Comparison of ENCODE assay signal across 30 cellular contexts in genomic region chr22:31544481-31545480, GRCh38. TPM values are rescaled to one million over a fixed set of nuclear protein-coding genes. Genes with fewer than 3 reads are reported as not detected.
DNase-seq lines count a peak whose midpoint lies in the region; ATAC-seq, FAIRE-seq and TF ChIP-seq lines count a peak whose summit lies in the region.
"Had no signal": no experiment of that assay in that cellular context is flagged by ENCODE, and none has a peak within 500 bp of the region (broad histone marks: within the 10 kb centered on the region; RNA-seq: fewer than 3 reads in every experiment).

No MANE protein-coding gene starts in this region.

- H3K27me3 Mint-ChIP-seq in activated CD8-positive, alpha-beta T cell treated with anti-CD3 and anti-CD28 coated beads for 36 hours, result no peaks in the 10 kb centered on the region
- no peaks in the 10 kb centered on the region for H3K27me3 Mint-ChIP-seq in activated CD8-positive, alpha-beta T cell treated with anti-CD3 and anti-CD28 coated beads, Interleukin-2, amount 10 ng/mL, durations not matched to agents 7 days and 5 days (ENCODE audit: low read depth)
- no peaks in the 10 kb centered on the region for H3K27me3 Mint-ChIP-seq in GM23338 (ENCODE audit: insufficient read depth, low read depth, poor library complexity)
- H3K27me3 Mint-ChIP-seq: activated B cell treated with CpG ODN at 0.5 μM for 24 hours; activated CD4-positive, alpha-beta T cell treated with anti-CD3 and anti-CD28 coated beads, Interleukin-2, amount 10 ng/mL, durations not matched to agents 7 days and 5 days; activated naive CD4-positive, alpha-beta T cell treated with anti-CD3 and anti-CD28 coated beads, Interleukin-2, amount 50 U/mL, for 24 hours; CD4-positive, alpha-beta T cell; stimulated activated naive B cell treated with anti-CD40 and anti-IgM and Interleukin-4, amounts not matched to agents 10 μg/mL and 1 μg/mL and 100 μg/mL, for 72 hours; T-cell had no signal

- no peaks in the 10 kb centered on the region for H3K9me3 Mint-ChIP-seq in activated CD8-positive, alpha-beta T cell treated with anti-CD3 and anti-CD28 coated beads for 36 hours
- H3K9me3 Mint-ChIP-seq in activated CD8-positive, alpha-beta T cell treated with anti-CD3 and anti-CD28 coated beads, Interleukin-2, amount 10 ng/mL, durations not matched to agents 7 days and 5 days (ENCODE audit: insufficient read depth), result no peaks in the 10 kb centered on the region
- H3K9me3 Mint-ChIP-seq in GM23338, result no peaks in the 10 kb centered on the region
- H3K9me3 Mint-ChIP-seq: activated B cell treated with CpG ODN at 0.5 μM for 24 hours; activated CD4-positive, alpha-beta T cell treated with anti-CD3 and anti-CD28 coated beads, Interleukin-2, amount 10 ng/mL, durations not matched to agents 7 days and 5 days; activated naive CD4-positive, alpha-beta T cell treated with anti-CD3 and anti-CD28 coated beads, Interleukin-2, amount 50 U/mL, for 24 hours; activated T-helper 2 cell treated with anti-CD3 and anti-CD28 coated beads, Interferon-gamma antibody, Interleukin-2, Interleukin-4, amounts not matched to agents 10 μg/mL and 5 μg/mL and 100 μg/mL, durations not matched to agents 14 hours and 24 hours and 36 hours; CD4-positive, alpha-beta T cell; neural crest cell; stimulated activated naive B cell treated with anti-CD40 and anti-IgM and Interleukin-4, amounts not matched to agents 10 μg/mL and 1 μg/mL and 100 μg/mL, for 72 hours; T-cell had no signal

- SMC1A ChIA-PET in GM12878 (lab: Charles Lee; ENCODE audit: uncharacterized antibody, unreplicated experiment), result interaction anchor here (0.7 to 1.9 kb wide), 10 partner anchors 8 to 930 kb away, joined by 3 to 8 read pairs (median 3); partner anchors contain the start of gene FBXO7

- no TSS peak for BruUV-seq in GM12878 (replicated peaks; lab: Mats Ljungman, UMichigan)

- H3K4me1 Mint-ChIP-seq in activated CD8-positive, alpha-beta T cell treated with anti-CD3 and anti-CD28 coated beads for 36 hours (ENCODE audit: low read depth), result peaks cover 25% of the 10 kb centered on the region
- no peaks in the 10 kb centered on the region for H3K4me1 Mint-ChIP-seq in activated CD8-positive, alpha-beta T cell treated with anti-CD3 and anti-CD28 coated beads, Interleukin-2, amount 10 ng/mL, durations not matched to agents 7 days and 5 days (ENCODE audit: low read depth)
- H3K4me1 Mint-ChIP-seq in GM23338, result no peaks in the 10 kb centered on the region
- H3K4me1 Mint-ChIP-seq: activated CD4-positive, alpha-beta T cell treated with anti-CD3 and anti-CD28 coated beads, Interleukin-2, amount 10 ng/mL, durations not matched to agents 7 days and 5 days; neural crest cell had no signal

- CTCF ChIA-PET in activated CD8-positive, alpha-beta T cell treated with anti-CD3 and anti-CD28 coated beads for 36 hours (lab: Charles Lee), result interaction anchor here (0.5 to 2.6 kb wide), 4 partner anchors 12 to 141 kb away, joined by 3 to 10 read pairs (median 6); no protein-coding TSS in a partner anchor
- CTCF ChIA-PET in activated CD8-positive, alpha-beta T cell treated with anti-CD3 and anti-CD28 coated beads, Interleukin-2, amount 10 ng/mL, durations not matched to agents 7 days and 5 days (lab: Charles Lee), result interaction anchor here (0.6 to 2.1 kb wide), 5 partner anchors 12 to 127 kb away, joined by 3 to 15 read pairs (median 3); no protein-coding TSS in a partner anchor
- CTCF ChIA-PET in GM12878 (lab: Yijun Ruan, JAX), result interaction anchor here (0.6 to 2.5 kb wide), 7 partner anchors 12 to 298 kb away, joined by 3 to 10 read pairs (median 3); no protein-coding TSS in a partner anchor

- H3K79me1 ChIP-seq in mesenchymal stem cell (replicated peaks; ENCODE audit: low read length, poor library complexity, severe bottlenecking), result peaks cover 3% of the 10 kb centered on the region
- peaks cover 2% of the 10 kb centered on the region for H3K79me1 ChIP-seq in neuronal stem cell (ENCODE audit: low read depth, low read length)

- in situ Hi-C loops in GM12878 (cut with MboI), result no loop called here

- peaks cover 46% of the 10 kb centered on the region for H3K36me3 Mint-ChIP-seq in activated CD8-positive, alpha-beta T cell treated with anti-CD3 and anti-CD28 coated beads for 36 hours (ENCODE audit: low read depth)
- H3K36me3 Mint-ChIP-seq in activated CD8-positive, alpha-beta T cell treated with anti-CD3 and anti-CD28 coated beads, Interleukin-2, amount 10 ng/mL, durations not matched to agents 7 days and 5 days (ENCODE audit: low read depth), result peaks cover 33% of the 10 kb centered on the region
- H3K36me3 Mint-ChIP-seq in GM23338 (ENCODE audit: low read depth), result peaks cover 13% of the 10 kb centered on the region; the same call in 2 of the 3 replicates

- H3K27me3 ChIP-seq in GM23338 (ENCODE audit: insufficient read depth) (no peaks in the 10 kb centered on the region), GM12878 (replicated peaks in 1 of 2; ENCODE audit: control insufficient read depth in 2 of 2, insufficient read depth in 2 of 2, low read length in 1 of 2) (no peaks in the 10 kb centered on the region), mesenchymal stem cell (ENCODE audit: control insufficient read depth in 1 of 2, insufficient read depth in 1 of 2, low read length in 2 of 2) (no peaks in the 10 kb centered on the region), neuronal stem cell (ENCODE audit: control insufficient read depth in 3 of 3, insufficient read depth in 3 of 3, low read depth in 1 of 3, low read length in 3 of 3) (no peaks in the 10 kb centered on the region)
- H3K27me3 ChIP-seq: breast epithelium, gastroesophageal sphincter, hepatocyte, pancreas, SJSA1, suprapubic skin had no signal

- H2BK12ac ChIP-seq in mesenchymal stem cell (ENCODE audit: low read length in 2 of 2) (no peak overlapping the region), neuronal stem cell (ENCODE audit: low read length) (no peak overlapping the region)

- H2BK120ac ChIP-seq in mesenchymal stem cell (ENCODE audit: low read depth, low read length) (no peak overlapping the region), neuronal stem cell (ENCODE audit: low read depth, low read length) (no peak overlapping the region)

- H2BK15ac ChIP-seq in mesenchymal stem cell (ENCODE audit: low read depth, poor library complexity, severe bottlenecking) (no peak overlapping the region), neuronal stem cell (ENCODE audit: low read length) (no peak overlapping the region)

- H3K4me3 ChIP-seq in GM23338 (no peak overlapping the region), GM12878 (no peak overlapping the region), mesenchymal stem cell (ENCODE audit: insufficient read depth in 1 of 2, low read depth in 1 of 2, low read length in 2 of 2) (no peak overlapping the region), neuronal stem cell (ENCODE audit: low read length in 2 of 2) (no peak overlapping the region)
- H3K4me3 ChIP-seq: breast epithelium, gastroesophageal sphincter, hepatocyte, pancreas, SJSA1, suprapubic skin had no signal

- H4K91ac ChIP-seq in mesenchymal stem cell (ENCODE audit: low read length) (no peak overlapping the region), neuronal stem cell (ENCODE audit: low read depth, low read length, poor library complexity) (no peak overlapping the region)

- 0 out of 2 replicates have a peak overlapping the region, but pooled peaks have one; percentile 30 for H3K27ac ChIP-seq in GM23338 (ENCODE audit: low read depth)
- H3K27ac ChIP-seq in GM12878 (ENCODE audit: control insufficient read depth, insufficient read depth), result peak overlapping the region; percentile 61
- H3K27ac ChIP-seq in mesenchymal stem cell (ENCODE audit: low read length, poor library complexity, severe bottlenecking), result peak overlapping the region; percentile 67
- H3K27ac ChIP-seq in neuronal stem cell (replicated peaks; ENCODE audit: low read length), result no peak overlapping the region
- H3K27ac ChIP-seq: breast epithelium, gastroesophageal sphincter, hepatocyte, pancreas, SJSA1, suprapubic skin had no signal

- intact Hi-C loops in activated CD8-positive, alpha-beta T cell treated with anti-CD3 and anti-CD28 coated beads for 36 hours (cut with micrococcal nuclease), result no loop called here
- intact Hi-C loops in GM12878 (cut with micrococcal nuclease; ENCODE audit: unreplicated experiment), result no loop called here

- H4K8ac ChIP-seq in mesenchymal stem cell (ENCODE audit: low read length), result no peak overlapping the region
- no peak overlapping the region for H4K8ac ChIP-seq in neuronal stem cell (ENCODE audit: low read depth, low read length)

- H3K36me3 ChIP-seq in GM23338 (ENCODE audit: insufficient read depth), result no peaks in the 10 kb centered on the region
- peaks cover 3 to 10% of the 10 kb centered on the region in 2 experiments for H3K36me3 ChIP-seq in GM12878 (ENCODE audit: control insufficient read depth in 2 of 2, insufficient read depth in 2 of 2, low read length in 1 of 2)
- peaks cover 6% of the 10 kb centered on the region in 2 experiments for H3K36me3 ChIP-seq in mesenchymal stem cell (ENCODE audit: control insufficient read depth in 1 of 2, insufficient read depth in 2 of 2, low read depth in 1 of 2, low read length in 2 of 2)
- H3K36me3 ChIP-seq in neuronal stem cell (replicated peaks in 1 of 2; ENCODE audit: control insufficient read depth in 2 of 2, insufficient read depth in 2 of 2, low read length in 2 of 2), result peaks cover 0 to 24% of the 10 kb centered on the region in 2 donors
- H3K36me3 ChIP-seq: breast epithelium, pancreas had no signal

- H3K4me3 Mint-ChIP-seq in activated CD8-positive, alpha-beta T cell treated with anti-CD3 and anti-CD28 coated beads for 36 hours, result no peak overlapping the region
- no peak overlapping the region for H3K4me3 Mint-ChIP-seq in activated CD8-positive, alpha-beta T cell treated with anti-CD3 and anti-CD28 coated beads, Interleukin-2, amount 10 ng/mL, durations not matched to agents 7 days and 5 days
- H3K4me3 Mint-ChIP-seq in GM23338, result no peak overlapping the region
- H3K4me3 Mint-ChIP-seq: activated B cell treated with CpG ODN at 0.5 μM for 24 hours; activated CD4-positive, alpha-beta T cell treated with anti-CD3 and anti-CD28 coated beads, Interleukin-2, amount 10 ng/mL, durations not matched to agents 7 days and 5 days; activated naive CD4-positive, alpha-beta T cell treated with anti-CD3 and anti-CD28 coated beads, Interleukin-2, amount 50 U/mL, for 24 hours; CD4-positive, alpha-beta T cell; neural crest cell; stimulated activated naive B cell treated with anti-CD40 and anti-IgM and Interleukin-4, amounts not matched to agents 10 μg/mL and 1 μg/mL and 100 μg/mL, for 72 hours; T-cell had no signal

- no peaks in the 10 kb centered on the region for H4K20me1 ChIP-seq in GM23338 (replicated peaks; ENCODE audit: insufficient read depth)
- H4K20me1 ChIP-seq in GM12878 (ENCODE audit: control insufficient read depth, insufficient read depth), result no peaks in the 10 kb centered on the region

- no peak overlapping the region for H3K23ac ChIP-seq in mesenchymal stem cell (ENCODE audit: low read length in 2 of 2)
- H3K23ac ChIP-seq in neuronal stem cell (ENCODE audit: low read depth, low read length, poor library complexity), result no peak overlapping the region

- H3K4me1 ChIP-seq in GM23338 (ENCODE audit: insufficient read depth), result no peaks in the 10 kb centered on the region
- H3K4me1 ChIP-seq in GM12878 (ENCODE audit: control insufficient read depth, insufficient read depth, low read length), result peaks cover 15% of the 10 kb centered on the region
- peaks cover 7% of the 10 kb centered on the region for H3K4me1 ChIP-seq in mesenchymal stem cell (ENCODE audit: control insufficient read depth, insufficient read depth, low read depth, low read length)
- no peaks in the 10 kb centered on the region for H3K4me1 ChIP-seq in neuronal stem cell (ENCODE audit: control insufficient read depth in 2 of 2, insufficient read depth in 1 of 2, low read depth in 1 of 2, low read length in 2 of 2)
- H3K4me1 ChIP-seq: breast epithelium, gastroesophageal sphincter, pancreas, SJSA1, suprapubic skin had no signal

- POLR2A ChIA-PET in activated CD8-positive, alpha-beta T cell treated with anti-CD3 and anti-CD28 coated beads for 36 hours (lab: Charles Lee), result interaction anchor here (0.6 to 1.1 kb wide), 3 partner anchors 13 to 66 kb away, joined by 3 read pairs; no protein-coding TSS in a partner anchor
- POLR2A ChIA-PET in activated CD8-positive, alpha-beta T cell treated with anti-CD3 and anti-CD28 coated beads, Interleukin-2, amount 10 ng/mL, durations not matched to agents 7 days and 5 days (lab: Charles Lee), result interaction anchor here (0.6 to 1.0 kb wide), 3 partner anchors 27 to 206 kb away, joined by 3 to 4 read pairs (median 3); no protein-coding TSS in a partner anchor
- POLR2A ChIA-PET in GM12878 (lab: Charles Lee), result interaction anchor here (0.5 to 1.3 kb wide), 4 partner anchors 39 to 101 kb away, joined by 4 to 8 read pairs (median 5); no protein-coding TSS in a partner anchor

- no peaks in the 10 kb centered on the region for H3F3A ChIP-seq in GM23338 (replicated peaks; ENCODE audit: low read depth)

- TF ChIP-seq POLR2A in GM12878 (IDR thresholded peaks at IDR 0.05; ENCODE audit: low read depth, low read length), result no peak

- H2BK5ac ChIP-seq in mesenchymal stem cell (ENCODE audit: low read depth, low read length, poor library complexity, severe bottlenecking) (peak overlapping the region; percentile 57), neuronal stem cell (ENCODE audit: low read length) (no peak overlapping the region)

- no peak for TF ChIP-seq EP300 in GM12878 (IDR thresholded peaks at IDR 0.05; ENCODE audit: borderline replicate concordance in 1 of 2, control insufficient read depth in 1 of 2, low read depth in 2 of 2, low read length in 2 of 2)

- H3K4me2 ChIP-seq in GM23338 (no peak overlapping the region), GM12878 (ENCODE audit: control insufficient read depth, insufficient read depth) (peak overlapping the region; percentile 23; the same call in 1 of the 2 replicates), mesenchymal stem cell (ENCODE audit: low read length, poor library complexity, severe bottlenecking) (no peak overlapping the region), neuronal stem cell (ENCODE audit: insufficient read depth, low read length, poor library complexity, severe bottlenecking) (no peak overlapping the region)
- H3K4me2 ChIP-seq: hepatocyte had no signal

- H3K18ac ChIP-seq in mesenchymal stem cell (ENCODE audit: low read depth in 1 of 2, low read length in 2 of 2) (no peak overlapping the region), neuronal stem cell (ENCODE audit: low read length) (no peak overlapping the region)

- no peaks in the 10 kb centered on the region for H3K9me2 ChIP-seq in GM23338 (ENCODE audit: insufficient read depth)

- no peak for TF ChIP-seq CTCF in activated CD8-positive, alpha-beta T cell treated with anti-CD3 and anti-CD28 coated beads for 36 hours (IDR thresholded peaks at IDR 0.05)
- TF ChIP-seq CTCF in GM23338 (conservative IDR thresholded peaks at IDR 0.05; ENCODE audit: low read depth in 2 of 2), result no peak
- no peak for TF ChIP-seq CTCF in GM12878 (IDR thresholded peaks at IDR 0.05 in 2 of 3, conservative IDR thresholded peaks at IDR 0.05 in 1 of 3; ENCODE audit: control insufficient read depth in 2 of 3, extremely low read depth in 1 of 3, insufficient read depth in 1 of 3, low read depth in 3 of 3, low read length in 3 of 3)

- H3K27ac Mint-ChIP-seq in activated CD8-positive, alpha-beta T cell treated with anti-CD3 and anti-CD28 coated beads for 36 hours, result peak overlapping the region; percentile 30
- no peak overlapping the region for H3K27ac Mint-ChIP-seq in activated CD8-positive, alpha-beta T cell treated with anti-CD3 and anti-CD28 coated beads, Interleukin-2, amount 10 ng/mL, durations not matched to agents 7 days and 5 days
- H3K27ac Mint-ChIP-seq in GM23338, result no peak overlapping the region
- H3K27ac Mint-ChIP-seq: activated B cell treated with CpG ODN at 0.5 μM for 24 hours; activated CD4-positive, alpha-beta T cell treated with anti-CD3 and anti-CD28 coated beads, Interleukin-2, amount 10 ng/mL, durations not matched to agents 7 days and 5 days; CD4-positive, alpha-beta T cell; stimulated activated naive B cell treated with anti-CD40 and anti-IgM and Interleukin-4, amounts not matched to agents 10 μg/mL and 1 μg/mL and 100 μg/mL, for 72 hours; T-cell had no signal

- FAIRE-seq in GM12878 (lab: Jason Lieb, UNC), result peak; percentile 65
- FAIRE-seq: pancreas, small intestine had no signal

- RAD21 ChIA-PET in GM12878 (lab: Charles Lee; ENCODE audit: unreplicated experiment), result interaction anchor here (0.6 to 3.3 kb wide), 6 partner anchors 9 to 138 kb away, joined by 3 to 14 read pairs (median 4); partner anchors contain the start of gene SFI1

- no peaks in the 10 kb centered on the region for H3K79me2 ChIP-seq in GM23338 (replicated peaks; ENCODE audit: insufficient read depth)
- H3K79me2 ChIP-seq in GM12878 (ENCODE audit: control insufficient read depth, insufficient read depth, low read length), result no peaks in the 10 kb centered on the region
- H3K79me2 ChIP-seq: hepatocyte had no signal

- H3K14ac ChIP-seq in mesenchymal stem cell (ENCODE audit: low read length in 2 of 2) (no peak overlapping the region), neuronal stem cell (ENCODE audit: low read length) (no peak overlapping the region)

- no peak overlapping the region for H3K9ac ChIP-seq in GM12878 (ENCODE audit: control insufficient read depth, insufficient read depth, low read length)
- no peak overlapping the region for H3K9ac ChIP-seq in mesenchymal stem cell (ENCODE audit: low read length)
- H3K9ac ChIP-seq in neuronal stem cell (ENCODE audit: low read depth, low read length, poor library complexity), result no peak overlapping the region

- H2AK5ac ChIP-seq in mesenchymal stem cell (ENCODE audit: low read length, severe bottlenecking) (no peak overlapping the region), neuronal stem cell (ENCODE audit: low read depth, low read length) (no peak overlapping the region)

- no peak overlapping the region for H2AFZ ChIP-seq in GM23338
- no peak overlapping the region for H2AFZ ChIP-seq in GM12878 (ENCODE audit: control insufficient read depth, low read depth, low read length)
- H2AFZ ChIP-seq in mesenchymal stem cell (ENCODE audit: low read depth, low read length), result no peak overlapping the region
- no peak overlapping the region for H2AFZ ChIP-seq in neuronal stem cell (ENCODE audit: low read length)
- H2AFZ ChIP-seq: hepatocyte had no signal

- WGBS in GM12878 (ENCODE audit: insufficient coverage, insufficient replicate concordance, low lambda C conversion rate, missing lambda C conversion rate), result 74% methylated on average over 15 of the region's 15 CpGs
- 91% methylated on average over 11 of the region's 15 CpGs for WGBS in mesenchymal stem cell
- 100% methylated on average over 1 of the region's 15 CpGs; no CpG with 5 or more reads in 1 of the 2 donors for WGBS in neuronal stem cell (ENCODE audit: extremely low coverage in 2 of 2, insufficient read length in 2 of 2, insufficient replicate concordance in 1 of 2), 2 donors

- no peak for ATAC-seq in activated CD8-positive, alpha-beta T cell treated with anti-CD3 and anti-CD28 coated beads for 36 hours
- no peak for ATAC-seq in activated CD8-positive, alpha-beta T cell treated with anti-CD3 and anti-CD28 coated beads, Interleukin-2, amount 10 ng/mL, durations not matched to agents 7 days and 5 days
- no peak for ATAC-seq in GM23338
- no peak for ATAC-seq in GM12878
- ATAC-seq in GM19351 (IDR thresholded peaks at IDR 0.05; ENCODE audit: unreplicated experiment), result no peak
- ATAC-seq: gastroesophageal sphincter; left cardiac atrium; pancreas; stimulated activated naive B cell treated with anti-CD40 and anti-IgM and Interleukin-4, amounts not matched to agents 10 μg/mL and 1 μg/mL and 100 μg/mL, for 72 hours; T-cell had no signal

- H3K9me3 ChIP-seq in GM12878 (replicated peaks; ENCODE audit: control insufficient read depth, insufficient read depth, low read length), result peaks cover 2% of the 10 kb centered on the region; the same call in 2 of the 3 replicates
- H3K9me3 ChIP-seq in mesenchymal stem cell (ENCODE audit: control insufficient read depth, low read length), result no peaks in the 10 kb centered on the region
- H3K9me3 ChIP-seq in neuronal stem cell (replicated peaks in 1 of 2; ENCODE audit: control insufficient read depth in 2 of 2, insufficient read depth in 1 of 2, low read depth in 1 of 2, low read length in 2 of 2), result no peaks in the 10 kb centered on the region
- H3K9me3 ChIP-seq: breast epithelium, gastroesophageal sphincter, pancreas, SJSA1, suprapubic skin had no signal

- TF ChIP-seq RAD21 in GM12878 (IDR thresholded peaks at IDR 0.05; ENCODE audit: insufficient read depth, low read depth, low read length), result no peak

- H3K4ac ChIP-seq in mesenchymal stem cell (ENCODE audit: low read depth in 1 of 2, low read length in 2 of 2) (no peak overlapping the region), neuronal stem cell (ENCODE audit: low read length) (no peak overlapping the region)

- no peak for DNase-seq in activated CD8-positive, alpha-beta T cell treated with anti-CD3 and anti-CD28 coated beads for 36 hours
- no peak for DNase-seq in activated CD8-positive, alpha-beta T cell treated with anti-CD3 and anti-CD28 coated beads, Interleukin-2, amount 10 ng/mL, durations not matched to agents 7 days and 5 days
- no peak for DNase-seq in GM23338 (ENCODE audit: low spot score)
- no peak for DNase-seq in GM12878 (ENCODE audit: low read depth, low spot score)
- DNase-seq in mesenchymal stem cell, result no peak
- no peak for DNase-seq in NCI-H1436 treated with DMSO at 0.1 percent for 48 hours (lab: John Stamatoyannopoulos, UW)
- DNase-seq in neuronal stem cell (ENCODE audit: low spot score), result no peak
- DNase-seq: activated B cell treated with CpG ODN at 0.5 μM for 24 hours; activated CD4-positive, alpha-beta T cell treated with anti-CD3 and anti-CD28 coated beads, Interleukin-2, amount 10 ng/mL, durations not matched to agents 7 days and 5 days; anterior cingulate cortex; CD4-positive, alpha-beta T cell; DMS153; left cardiac atrium; NCI-H1092 treated with DMSO at 0.1 percent for 48 hours; NCI-H187; NCI-H510A treated with DMSO at 0.1 percent for 48 hours; pancreas; retina; small intestine; stimulated activated naive B cell treated with anti-CD40 and anti-IgM and Interleukin-4, amounts not matched to agents 10 μg/mL and 1 μg/mL and 100 μg/mL, for 72 hours; T-cell had no signal

RNA-seq across cellular contexts. Expression of gene SFI1, which starts 48.4 kb away (rescaled TPM):
- total RNA-seq in activated CD8-positive, alpha-beta T cell treated with anti-CD3 and anti-CD28 coated beads for 36 hours, result 100 to 1,000 TPM; 273 to 274 TPM
- total RNA-seq in activated CD8-positive, alpha-beta T cell treated with anti-CD3 and anti-CD28 coated beads, Interleukin-2, amount 10 ng/mL, durations not matched to agents 7 days and 5 days, result 100 to 1,000 TPM; 136 to 141 TPM
- 23.8 and 25.6 TPM in 2 replicates for total RNA-seq in GM23338 (2014; rRNA removed; shearing (Covaris generic))
- polyA plus RNA-seq in GM23338 (2016; fragmentation: Nextera tagmentation; extraction: Ambion mirVana) (16.7 and 17.4 TPM in 2 replicates), GM12878 (2011; rRNA removed) (50.4 and 53.7 TPM in 2 replicates), GM12878 (2014; fragmentation: Illumina TruSeq; extraction: Trizol) (12.9 and 23.9 TPM in 2 replicates), GM12878 (2014; fragmentation: Nextera tagmentation; extraction: Ambion mirVana) (1 to 10 TPM; 6.3 to 6.6 TPM), GM12878 (2014; rRNA removed) (54.1 and 66.3 TPM in 2 replicates), GM12878 (2016; fragmentation: Nextera tagmentation; extraction: Ambion mirVana) (10 to 100 TPM; 30.4 to 30.5 TPM)
- 390 and 402 TPM in 2 replicates for total RNA-seq in GM12878 (2013; cell fraction: nucleolus; rRNA removed)
- total RNA-seq in GM12878 (2014; rRNA removed) (39.5 and 42.4 TPM in 2 replicates), GM12878 (2014; rRNA removed; fragmentation: Illumina TruSeq; extraction: Trizol) (20.9 and 22.3 TPM in 2 replicates), GM12878 (2021) (44.7 and 70.1 TPM in 2 replicates)
- 36.0 TPM for polyA plus RNA-seq in GM12878 (2011; ENCODE audit: low read depth)
- 40.4 and 45.7 TPM in 2 replicates for polyA plus RNA-seq in GM12878 (2011; cell fraction: cytosol; rRNA removed)
- polyA plus RNA-seq in GM12878 (2011; cell fraction: nucleus; rRNA removed), result 300 and 325 TPM in 2 replicates
- 74.6 and 75.2 TPM in 2 replicates for polyA plus RNA-seq in GM12878 (2012)
- 77.6 and 90.2 TPM in 2 replicates for polyA minus RNA-seq in GM12878 (2011; rRNA and poly(A)+ RNA removed)
- 16.8 and 20.7 TPM in 2 replicates for polyA minus RNA-seq in GM12878 (2011; cell fraction: cytosol; rRNA and poly(A)+ RNA removed)
- 85.6 and 115 TPM in 2 replicates for polyA minus RNA-seq in GM12878 (2011; cell fraction: nucleus; rRNA and poly(A)+ RNA removed)
- polyA plus RNA-seq in mesenchymal stem cell (2013, experiment 1 of 2), result 6.0 TPM
- polyA plus RNA-seq in mesenchymal stem cell (2013, experiment 2 of 2), result 5.9 TPM
- polyA plus RNA-seq in neuronal stem cell (2013, experiment 1 of 2), result 17.9 TPM
- 18.3 TPM for polyA plus RNA-seq in neuronal stem cell (2013, experiment 2 of 2)

RNA-seq across cellular contexts. Expression of gene EIF4ENIF1, which starts 55.1 kb away (rescaled TPM):
- 10 to 100 TPM; 50.3 to 50.5 TPM for total RNA-seq in activated CD8-positive, alpha-beta T cell treated with anti-CD3 and anti-CD28 coated beads for 36 hours
- 10 to 100 TPM; 34.6 to 39.3 TPM for total RNA-seq in activated CD8-positive, alpha-beta T cell treated with anti-CD3 and anti-CD28 coated beads, Interleukin-2, amount 10 ng/mL, durations not matched to agents 7 days and 5 days
- 10.8 and 13.5 TPM in 2 replicates for total RNA-seq in GM23338 (2014; rRNA removed; shearing (Covaris generic))
- polyA plus RNA-seq in GM23338 (2016; fragmentation: Nextera tagmentation; extraction: Ambion mirVana) (13.1 and 13.4 TPM in 2 replicates), GM12878 (2011; rRNA removed) (32.7 and 39.6 TPM in 2 replicates), GM12878 (2014; fragmentation: Illumina TruSeq; extraction: Trizol) (43.7 and 77.9 TPM in 2 replicates), GM12878 (2014; fragmentation: Nextera tagmentation; extraction: Ambion mirVana) (1 to 10 TPM; 4.4 to 7.4 TPM), GM12878 (2014; rRNA removed) (21.8 and 30.6 TPM in 2 replicates), GM12878 (2016; fragmentation: Nextera tagmentation; extraction: Ambion mirVana) (10 to 100 TPM; 19.3 to 25.6 TPM)
- total RNA-seq in GM12878 (2013; cell fraction: nucleolus; rRNA removed), result 48.6 and 60.5 TPM in 2 replicates
- total RNA-seq in GM12878 (2014; rRNA removed) (16.6 and 22.1 TPM in 2 replicates), GM12878 (2014; rRNA removed; fragmentation: Illumina TruSeq; extraction: Trizol) (23.2 and 24.9 TPM in 2 replicates), GM12878 (2021) (36.5 and 37.7 TPM in 2 replicates)
- 13.3 TPM for polyA plus RNA-seq in GM12878 (2011; ENCODE audit: low read depth)
- polyA plus RNA-seq in GM12878 (2011; cell fraction: cytosol; rRNA removed), result 28.7 and 56.7 TPM in 2 replicates
- polyA plus RNA-seq in GM12878 (2011; cell fraction: nucleus; rRNA removed), result 57.7 and 75.9 TPM in 2 replicates
- polyA plus RNA-seq in GM12878 (2012), result 22.8 and 23.5 TPM in 2 replicates
- polyA minus RNA-seq in GM12878 (2011; rRNA and poly(A)+ RNA removed), result 48.3 and 57.3 TPM in 2 replicates
- polyA minus RNA-seq in GM12878 (2011; cell fraction: cytosol; rRNA and poly(A)+ RNA removed), result 16.5 and 17.2 TPM in 2 replicates
- 24.3 and 43.1 TPM in 2 replicates for polyA minus RNA-seq in GM12878 (2011; cell fraction: nucleus; rRNA and poly(A)+ RNA removed)
- 15.3 TPM for polyA plus RNA-seq in mesenchymal stem cell (2013, experiment 1 of 2)
- 15.2 TPM for polyA plus RNA-seq in mesenchymal stem cell (2013, experiment 2 of 2)
- polyA plus RNA-seq in neuronal stem cell (2013, experiment 1 of 2), result 24.3 TPM
- polyA plus RNA-seq in neuronal stem cell (2013, experiment 2 of 2), result 24.6 TPM
